ENCODE assay signal across 3 cellular contexts in the genomic region with DNA sequence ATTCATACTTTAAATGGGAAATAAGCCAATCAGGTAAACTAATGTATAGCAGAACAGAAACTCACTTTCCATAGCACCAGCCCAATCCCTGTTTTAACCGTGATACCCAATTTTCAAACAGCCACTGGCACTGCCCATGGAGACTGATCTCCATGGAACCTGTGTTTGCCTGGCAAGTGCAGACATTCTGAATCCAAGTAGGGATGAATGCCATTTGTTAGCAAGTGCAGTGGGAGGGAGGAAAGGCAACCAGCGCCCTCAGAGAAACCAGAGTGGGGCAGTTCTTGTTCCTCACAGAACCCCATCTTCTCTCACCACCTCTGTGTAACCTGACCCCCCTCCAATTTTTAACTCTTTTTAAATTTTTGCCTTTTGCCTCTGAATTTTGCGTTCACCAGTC.
"Had no signal": no experiment of that assay in that cellular context is flagged by ENCODE, and none has a peak within 500 bp of the region (broad histone marks: within the 10 kb centered on the region; RNA-seq: fewer than 3 reads in every experiment).

No MANE protein-coding gene starts in this region.

- DNase-seq: GDM1, GF-D8 had no signal

- ATAC-seq: GM12878 had no signal
